Comparison of ENCODE assay signal across 1 cellular context in genomic region chr5:73940747-73941146, GRCh38.
TF ChIP-seq lines count a peak whose summit lies in the region.

No MANE protein-coding gene starts in this region.

TF ChIP-seq in SK-N-SH treated with all-trans-retinoic acid at 6 μM for 48 hours, 23 proteins besides CTCF, POLR2A, EP300 and RAD21 (continued from another document):
- TF ChIP-seq CSDC2 (CRISPR knock-in tag; IDR thresholded peaks at IDR 0.05) (no peak), GLIS3 (CRISPR knock-in tag; IDR thresholded peaks at IDR 0.05) (no peak), PPARA (CRISPR knock-in tag; IDR thresholded peaks at IDR 0.05; ENCODE audit: borderline replicate concordance) (no peak)
